1 cellular context compared by ENCODE assay signal in genomic region chr11:61369372-61370348, GRCh38.
TF ChIP-seq lines count a peak whose summit lies in the region.

No MANE protein-coding gene starts in this region.

TF ChIP-seq in HepG2, 621 proteins besides CTCF, POLR2A, EP300 and RAD21 (continued from another document and continues in another):
- TF ChIP-seq PATZ1 (CRISPR knock-in tag; IDR thresholded peaks at IDR 0.05) (peak; percentile 10; the same call in 1 of the 2 replicates), DMAP1 (CRISPR knock-in tag; IDR thresholded peaks at IDR 0.05) (0 out of 2 replicates have a peak, but pooled peaks have one; percentile 44), ZNF770 (CRISPR knock-in tag; IDR thresholded peaks at IDR 0.05) (no peak), ZBED4 (CRISPR knock-in tag; IDR thresholded peaks at IDR 0.05; ENCODE audit: borderline replicate concordance) (0 out of 2 replicates have a peak, but pooled peaks have one; percentile 30), E2F5 (CRISPR knock-in tag; conservative IDR thresholded peaks at IDR 0.05) (no peak), RFXANK (CRISPR knock-in tag; IDR thresholded peaks at IDR 0.05) (no peak), HNRNPL (IDR thresholded peaks at IDR 0.05; ENCODE audit: low read depth, low read length) (no peak), GLMP (CRISPR knock-in tag; IDR thresholded peaks at IDR 0.05; ENCODE audit: borderline replicate concordance) (no peak), ZFP91 (CRISPR knock-in tag; IDR thresholded peaks at IDR 0.05; ENCODE audit: borderline replicate concordance) (peak; percentile 36), ZIK1 (CRISPR knock-in tag; IDR thresholded peaks at IDR 0.05; ENCODE audit: borderline replicate concordance, low read depth) (no peak), ZFP62 (CRISPR knock-in tag; IDR thresholded peaks at IDR 0.05) (no peak), SRY (CRISPR knock-in tag; IDR thresholded peaks at IDR 0.05) (no peak), FOXK2 (IDR thresholded peaks at IDR 0.05) (peak; percentile 49; the same call in 1 of the 2 replicates), ZEB1 (IDR thresholded peaks at IDR 0.05; ENCODE audit: insufficient replicate concordance, low read depth) (no peak), ZBTB37 (CRISPR knock-in tag; IDR thresholded peaks at IDR 0.05) (peak; percentile 88; the same call in 1 of the 2 replicates), ZXDC (CRISPR knock-in tag; IDR thresholded peaks at IDR 0.05) (no peak), CENPX (CRISPR knock-in tag; IDR thresholded peaks at IDR 0.05) (no peak), POLR2G (IDR thresholded peaks at IDR 0.05; ENCODE audit: low read depth, low read length) (no peak), THYN1 (CRISPR knock-in tag; IDR thresholded peaks at IDR 0.05; ENCODE audit: borderline replicate concordance, low read depth) (no peak), MED1 (CRISPR knock-in tag; IDR thresholded peaks at IDR 0.05) (peak; percentile 91), SRSF9 (IDR thresholded peaks at IDR 0.05; ENCODE audit: borderline replicate concordance, insufficient read depth, low read depth, low read length, poor library complexity, severe bottlenecking) (no peak), SOX5 (CRISPR knock-in tag; IDR thresholded peaks at IDR 0.05; ENCODE audit: borderline replicate concordance) (peak; percentile 93), TMF1 (CRISPR knock-in tag; IDR thresholded peaks at IDR 0.05; ENCODE audit: low read depth) (no peak), ZNF382 (CRISPR knock-in tag; IDR thresholded peaks at IDR 0.05; ENCODE audit: borderline replicate concordance) (no peak), ZBTB49 (CRISPR knock-in tag; IDR thresholded peaks at IDR 0.05; ENCODE audit: borderline replicate concordance) (no peak), ZNF101 (CRISPR knock-in tag; IDR thresholded peaks at IDR 0.05; ENCODE audit: borderline replicate concordance, low read depth) (no peak), HNRNPUL1 (IDR thresholded peaks at IDR 0.05; ENCODE audit: low read depth, low read length) (no peak), ZBTB7A (CRISPR knock-in tag; IDR thresholded peaks at IDR 0.05) (no peak), ATAD3A (CRISPR knock-in tag; IDR thresholded peaks at IDR 0.05) (no peak), ZNF564 (CRISPR knock-in tag; IDR thresholded peaks at IDR 0.05) (no peak), MLX (CRISPR knock-in tag; IDR thresholded peaks at IDR 0.05) (peak; percentile 74; the same call in 1 of the 2 replicates), THAP8 (CRISPR knock-in tag; IDR thresholded peaks at IDR 0.05; ENCODE audit: borderline replicate concordance) (no peak), ZFY (CRISPR knock-in tag; IDR thresholded peaks at IDR 0.05) (0 out of 2 replicates have a peak, but pooled peaks have one; percentile 29), ZNF235 (CRISPR knock-in tag; IDR thresholded peaks at IDR 0.05; ENCODE audit: borderline replicate concordance) (no peak), HOXA3 (CRISPR knock-in tag; IDR thresholded peaks at IDR 0.05) (peak; percentile 57; the same call in 1 of the 2 replicates), ZMYM3 (CRISPR knock-in tag; IDR thresholded peaks at IDR 0.05) (peak; percentile 57; the same call in 1 of the 2 replicates), PCBP2 (optimal IDR thresholded peaks at IDR 0.05; ENCODE audit: low read depth, low read length, poor library complexity, severe bottlenecking) (no peak), SIX4 (CRISPR knock-in tag; IDR thresholded peaks at IDR 0.05) (peak; percentile 47; the same call in 1 of the 2 replicates), ZNF20 (CRISPR knock-in tag; IDR thresholded peaks at IDR 0.05) (no peak)
